ENCODE assay signal across 8 cellular contexts in genomic region chr1:51989582-51990477, GRCh38. TPM values are rescaled to one million over a fixed set of nuclear protein-coding genes. Genes with fewer than 3 reads are reported as not detected.
A peak's percentile ranks its signal among the peaks of the same experiment; 100 is the strongest.
DNase-seq lines count a peak whose midpoint lies in the region; ATAC-seq and TF ChIP-seq lines count a peak whose summit lies in the region.

No MANE protein-coding gene starts in this region.

- no peak overlapping the region for H3K27ac ChIP-seq in RWPE2 (ENCODE audit: poor library complexity, severe bottlenecking)
- H3K27ac ChIP-seq in sigmoid colon, result no peak overlapping the region

- no peak for DNase-seq in RWPE2 (ENCODE audit: low spot score)
- DNase-seq in fibroblast of the aortic adventitia (ENCODE audit: low read depth), result no peak
- no peak for DNase-seq in sigmoid colon
- DNase-seq in globus pallidus (ENCODE audit: low spot score), result no peak
- DNase-seq in NCI-H446 treated with DMSO at 0.1 percent for 48 hours (lab: John Stamatoyannopoulos, UW), result no peak
- no peak for DNase-seq in SHP77 (lab: John Stamatoyannopoulos, UW)

- no peaks in the 10 kb centered on the region for H3K36me3 ChIP-seq in RWPE2 (ENCODE audit: low read depth)
- no peaks in the 10 kb centered on the region for H3K36me3 ChIP-seq in sigmoid colon

- H3K27me3 ChIP-seq in RWPE2 (ENCODE audit: insufficient read depth, poor library complexity, severe bottlenecking) (no peaks in the 10 kb centered on the region), sigmoid colon (peaks cover 12 to 45% (median 42%) of the 10 kb centered on the region in 3 donors)

- TF ChIP-seq CTCF in GM12875 (IDR thresholded peaks at IDR 0.05; ENCODE audit: borderline replicate concordance, insufficient read depth, low read depth, low read length), result no peak
- TF ChIP-seq CTCF in RWPE2 (IDR thresholded peaks at IDR 0.05; ENCODE audit: poor library complexity, severe bottlenecking), result no peak
- TF ChIP-seq CTCF in fibroblast of the aortic adventitia (IDR thresholded peaks at IDR 0.05; ENCODE audit: insufficient read depth, low read length), result no peak
- no peak for TF ChIP-seq CTCF in sigmoid colon (IDR thresholded peaks at IDR 0.05)

- TF ChIP-seq EP300 in sigmoid colon (IDR thresholded peaks at IDR 0.05), result no peak

- intact Hi-C loops in sigmoid colon (cut with DNase I), result no loop called here

- peak overlapping the region; percentile 41 for H3K4me3 ChIP-seq in GM12875 (ENCODE audit: low read depth, low read length)
- H3K4me3 ChIP-seq in RWPE2 (ENCODE audit: severe bottlenecking), result peak overlapping the region; percentile 71
- H3K4me3 ChIP-seq in fibroblast of the aortic adventitia (ENCODE audit: low read depth, low read length), result peak overlapping the region; percentile 69
- peak overlapping the region in 3 of 4 donors; percentile 36 to 49 (median 49) for H3K4me3 ChIP-seq in sigmoid colon

- WGBS in sigmoid colon, 2 donors, result 20 to 38% methylated on average over 47 of the region's 47 CpGs

- ATAC-seq in RWPE2 (ENCODE audit: low read depth), result no peak
- ATAC-seq in HG02885 (IDR thresholded peaks at IDR 0.05; ENCODE audit: poor library complexity, unreplicated experiment), result no peak

- H3K4me1 ChIP-seq in RWPE2 (ENCODE audit: insufficient read depth, poor library complexity, severe bottlenecking), result no peaks in the 10 kb centered on the region
- H3K4me1 ChIP-seq in sigmoid colon, result peaks cover 0 to 12% (median 8%) of the 10 kb centered on the region in 4 donors

- H3K9me3 ChIP-seq in RWPE2 (ENCODE audit: severe bottlenecking), result no peaks in the 10 kb centered on the region
- no peaks in the 10 kb centered on the region for H3K9me3 ChIP-seq in sigmoid colon

- no peak for TF ChIP-seq POLR2A in sigmoid colon (IDR thresholded peaks at IDR 0.05)

RNA-seq across cellular contexts. Expression of gene RAB3B, which starts 0.7 kb away (rescaled TPM):
- 3.6 and 63.4 TPM in 2 replicates for total RNA-seq in fibroblast of the aortic adventitia (ENCODE audit: low replicate concordance)
- total RNA-seq in sigmoid colon, result 1 to 10 TPM; 1.5 to 4.3 (median 3.5) TPM
- polyA plus RNA-seq in sigmoid colon, result 1 to 10 TPM; 1.5 to 3.2 (median 2.4) TPM

RNA-seq across cellular contexts. Expression of gene KTI12, which starts 43.8 kb away (rescaled TPM):
- total RNA-seq in fibroblast of the aortic adventitia (ENCODE audit: low replicate concordance), result 8.5 and 12.7 TPM in 2 replicates
- total RNA-seq in sigmoid colon, result 10 to 100 TPM in 3 of 4 donors, 1 to 10 TPM in 1; 8.2 to 15.0 (median 11.0) TPM
- polyA plus RNA-seq in sigmoid colon, result 1 to 10 TPM; 4.9 to 9.6 (median 6.0) TPM
